ENCODE assay signal across 8 cellular contexts in genomic region chr1:144551107-144551542, GRCh38. TPM values are rescaled to one million over a fixed set of nuclear protein-coding genes. Genes with fewer than 3 reads are reported as not detected.
DNase-seq lines count a peak whose midpoint lies in the region; ATAC-seq, FAIRE-seq and TF ChIP-seq lines count a peak whose summit lies in the region.

No MANE protein-coding gene starts in this region.

- H3K27me3 ChIP-seq in right atrium auricular region (no peaks in the 10 kb centered on the region), ascending aorta (no peaks in the 10 kb centered on the region), lung (ENCODE audit: control insufficient read depth, insufficient read depth) (no peaks in the 10 kb centered on the region), aorta (ENCODE audit: control insufficient read depth in 1 of 2, insufficient read depth in 2 of 2, low read length in 1 of 2) (no peaks in the 10 kb centered on the region)

- FAIRE-seq in urothelium cell line (lab: Jason Lieb, UNC) = no peak

- H3K27ac ChIP-seq in right atrium auricular region = peak overlapping the region; percentile 75 to 78
- peak overlapping the region; percentile 79 to 96 for H3K27ac ChIP-seq in ascending aorta
- H3K27ac ChIP-seq in lung (ENCODE audit: low read depth in 1 of 2, low read length in 1 of 2) = peak overlapping the region; percentile 35 to 59
- peak overlapping the region in 1 of 2 donors; percentile 68 for H3K27ac ChIP-seq in aorta (ENCODE audit: low read depth in 1 of 2, low read length in 2 of 2)

- 2 to 6% methylated on average over 23 of the region's 23 CpGs for WGBS in lung, 2 donors
- 10 to 15% methylated on average over 23 of the region's 23 CpGs for WGBS in aorta, 2 donors

- H3K9me3 ChIP-seq in right atrium auricular region (no peaks in the 10 kb centered on the region), ascending aorta (no peaks in the 10 kb centered on the region), lung (ENCODE audit: control insufficient read depth in 2 of 2, insufficient read depth in 1 of 2, low read length in 1 of 2) (peaks cover 0 to 2% of the 10 kb centered on the region in 2 donors), aorta (ENCODE audit: control insufficient read depth, low read length) (no peaks in the 10 kb centered on the region)

- H3K4me3 ChIP-seq in right atrium auricular region (peak overlapping the region; percentile 25 to 47), ascending aorta (peak overlapping the region; percentile 45 to 67), lung (no peak overlapping the region), aorta (ENCODE audit: low read length in 2 of 2) (peak overlapping the region; percentile 27 to 32)

- peaks cover 0 to 17% of the 10 kb centered on the region in 2 donors for H3K4me1 ChIP-seq in right atrium auricular region
- peaks cover 0 to 7% of the 10 kb centered on the region in 2 donors for H3K4me1 ChIP-seq in ascending aorta
- peaks cover 0 to 1% of the 10 kb centered on the region in 2 donors for H3K4me1 ChIP-seq in lung (ENCODE audit: control insufficient read depth in 2 of 2, insufficient read depth in 2 of 2, low read length in 2 of 2)
- H3K4me1 ChIP-seq in aorta (ENCODE audit: control insufficient read depth in 1 of 2, insufficient read depth in 2 of 2, low read length in 2 of 2) = no peaks in the 10 kb centered on the region

- no peak for TF ChIP-seq POLR2A in erythroblast (IDR thresholded peaks at IDR 0.05; ENCODE audit: low read length)

- DNase-seq in right atrium auricular region (ENCODE audit: low spot score) (no peak), Right ventricle myocardium inferior (ENCODE audit: missing footprints) (no peak), ascending aorta (ENCODE audit: low spot score in 2 of 2) (no peak), lung (ENCODE audit: low spot score) (no peak), aorta (no peak), urothelium cell line (ENCODE audit: low spot score) (no peak), NCI-H1436 treated with DMSO at 0.1 percent for 48 hours (lab: John Stamatoyannopoulos, UW) (no peak), erythroblast (lab: John Stamatoyannopoulos, UW) (no peak)

- ATAC-seq in Right ventricle myocardium inferior = no peak
- ATAC-seq in lung (ENCODE audit: insufficient read depth, low FRiP score) = no peak
- ATAC-seq in aorta (ENCODE audit: low FRiP score) = no peak

- intact Hi-C loops in Right ventricle myocardium inferior (cut with DNase I) = no loop called here
- intact Hi-C loops in ascending aorta (cut with DNase I) = no loop called here
- intact Hi-C loops in aorta (cut with DNase I) = no loop called here

- no peak for TF ChIP-seq CTCF in right atrium auricular region (IDR thresholded peaks at IDR 0.05)
- no peak for TF ChIP-seq CTCF in ascending aorta (IDR thresholded peaks at IDR 0.05)
- no peak for TF ChIP-seq CTCF in lung (IDR thresholded peaks at IDR 0.05; ENCODE audit: control extremely low read depth, extremely low read depth)

- no peaks in the 10 kb centered on the region for H3K36me3 ChIP-seq in right atrium auricular region
- no peaks in the 10 kb centered on the region for H3K36me3 ChIP-seq in ascending aorta
- H3K36me3 ChIP-seq in lung (ENCODE audit: control insufficient read depth in 2 of 2, insufficient read depth in 2 of 2, low read length in 2 of 2) = no peaks in the 10 kb centered on the region
- no peaks in the 10 kb centered on the region for H3K36me3 ChIP-seq in aorta (ENCODE audit: control insufficient read depth in 1 of 2, insufficient read depth in 2 of 2, low read length in 1 of 2)

RNA-seq across cellular contexts. Expression of gene PPIAL4F, which starts 41.6 kb away (rescaled TPM):
- total RNA-seq in right atrium auricular region (not detected), Right ventricle myocardium inferior (not detected), ascending aorta (not detected), lung (not detected), aorta (not detected)
- polyA plus RNA-seq in lung (not detected), aorta (not detected)
